Comparison of ENCODE assay signal across 13 cellular contexts in genomic region chr2:33322099-33322498, GRCh38.
DNase-seq lines count a peak whose midpoint lies in the region; ATAC-seq, FAIRE-seq and TF ChIP-seq lines count a peak whose summit lies in the region.
"Had no signal": no experiment of that assay in that cellular context is flagged by ENCODE, and none has a peak within 500 bp of the region (broad histone marks: within the 10 kb centered on the region; RNA-seq: fewer than 3 reads in every experiment).

No MANE protein-coding gene starts in this region.

- no peak for TF ChIP-seq CTCF in GM10266 (IDR thresholded peaks at IDR 0.05; ENCODE audit: control insufficient read depth, insufficient read depth, low read depth, missing control alignments)

- H3K27me3 Mint-ChIP-seq in activated CD4-positive, alpha-beta T cell treated with anti-CD3 and anti-CD28 coated beads, Interleukin-2, amount 10 ng/mL, durations not matched to agents 24 days and 14 days: peaks cover 4% of the 10 kb centered on the region
- H3K27me3 Mint-ChIP-seq in activated naive CD8-positive, alpha-beta T cell treated with anti-CD3 and anti-CD28 coated beads for 36 hours: peaks cover 22% of the 10 kb centered on the region

- H3K36me3 Mint-ChIP-seq in activated CD4-positive, alpha-beta T cell treated with anti-CD3 and anti-CD28 coated beads, Interleukin-2, amount 10 ng/mL, durations not matched to agents 24 days and 14 days (ENCODE audit: low read depth): no peaks in the 10 kb centered on the region
- no peaks in the 10 kb centered on the region for H3K36me3 Mint-ChIP-seq in activated naive CD8-positive, alpha-beta T cell treated with anti-CD3 and anti-CD28 coated beads for 36 hours

- H3K4me3 Mint-ChIP-seq in activated CD4-positive, alpha-beta T cell treated with anti-CD3 and anti-CD28 coated beads, Interleukin-2, amount 10 ng/mL, durations not matched to agents 24 days and 14 days: peak overlapping the region; percentile 61
- peak overlapping the region; percentile 15 for H3K4me3 Mint-ChIP-seq in activated naive CD8-positive, alpha-beta T cell treated with anti-CD3 and anti-CD28 coated beads for 36 hours
- H3K4me3 Mint-ChIP-seq: H9 had no signal

- no peaks in the 10 kb centered on the region for H3K9me3 Mint-ChIP-seq in activated CD4-positive, alpha-beta T cell treated with anti-CD3 and anti-CD28 coated beads, Interleukin-2, amount 10 ng/mL, durations not matched to agents 24 days and 14 days
- H3K9me3 Mint-ChIP-seq in activated naive CD8-positive, alpha-beta T cell treated with anti-CD3 and anti-CD28 coated beads for 36 hours: no peaks in the 10 kb centered on the region
- H3K9me3 Mint-ChIP-seq: H9 had no signal

- FAIRE-seq in HTR-8/SVneo (lab: Jason Lieb, UNC): no peak
- FAIRE-seq: bronchial epithelial cell, G401.6 had no signal

- peaks cover 22% of the 10 kb centered on the region for H3K4me1 Mint-ChIP-seq in activated CD4-positive, alpha-beta T cell treated with anti-CD3 and anti-CD28 coated beads, Interleukin-2, amount 10 ng/mL, durations not matched to agents 24 days and 14 days
- H3K4me1 Mint-ChIP-seq in activated naive CD8-positive, alpha-beta T cell treated with anti-CD3 and anti-CD28 coated beads for 36 hours: peaks cover 18% of the 10 kb centered on the region
- H3K4me1 Mint-ChIP-seq: H9 had no signal

- peak overlapping the region; percentile 91 for H3K27ac Mint-ChIP-seq in activated CD4-positive, alpha-beta T cell treated with anti-CD3 and anti-CD28 coated beads, Interleukin-2, amount 10 ng/mL, durations not matched to agents 24 days and 14 days
- H3K27ac Mint-ChIP-seq in activated naive CD8-positive, alpha-beta T cell treated with anti-CD3 and anti-CD28 coated beads for 36 hours: peak overlapping the region; percentile 34

- DNase-seq in activated CD4-positive, alpha-beta T cell treated with anti-CD3 and anti-CD28 coated beads, Interleukin-2, amount 10 ng/mL, durations not matched to agents 24 days and 14 days: no peak
- no peak for DNase-seq in activated CD4-positive, alpha-beta T cell treated with anti-CD3 and anti-CD28 coated beads for 1 hour
- DNase-seq in activated naive CD8-positive, alpha-beta T cell treated with anti-CD3 and anti-CD28 coated beads for 36 hours: no peak
- DNase-seq in left cardiac atrium (no peak), T1000 (lab: John Stamatoyannopoulos, UW) (no peak), GM10266 (ENCODE audit: extremely low spot score) (no peak), HTR-8/SVneo (ENCODE audit: insufficient read length, low spot score) (no peak)
- DNase-seq in stimulated activated naive CD8-positive, alpha-beta T cell treated with anti-CD3 and anti-CD28 coated beads, Interleukin-15, Interleukin-2, amounts not matched to agents 100 U/mL and 50 U/mL, for 24 hours: no peak
- DNase-seq: H9, NCI-H2029 treated with DMSO at 0.1 percent for 48 hours, SHP77 had no signal

- peak; percentile 48 to 88 for ATAC-seq in left cardiac atrium
- peak; percentile 25 for ATAC-seq in stimulated activated naive CD8-positive, alpha-beta T cell treated with anti-CD3 and anti-CD28 coated beads, Interleukin-15, Interleukin-2, amounts not matched to agents 100 U/mL and 50 U/mL, for 24 hours

- intact Hi-C loops in activated CD4-positive, alpha-beta T cell treated with anti-CD3 and anti-CD28 coated beads, Interleukin-2, amount 10 ng/mL, durations not matched to agents 24 days and 14 days (cut with micrococcal nuclease): loop anchor here (5.0 kb wide), 2 partner anchors 260 to 275 kb away; partner anchors contain the start of gene FAM98A
- intact Hi-C loops in left cardiac atrium (cut with DNase I): no loop called here
